ENCODE assay signal across 11 cellular contexts in the genomic region with DNA sequence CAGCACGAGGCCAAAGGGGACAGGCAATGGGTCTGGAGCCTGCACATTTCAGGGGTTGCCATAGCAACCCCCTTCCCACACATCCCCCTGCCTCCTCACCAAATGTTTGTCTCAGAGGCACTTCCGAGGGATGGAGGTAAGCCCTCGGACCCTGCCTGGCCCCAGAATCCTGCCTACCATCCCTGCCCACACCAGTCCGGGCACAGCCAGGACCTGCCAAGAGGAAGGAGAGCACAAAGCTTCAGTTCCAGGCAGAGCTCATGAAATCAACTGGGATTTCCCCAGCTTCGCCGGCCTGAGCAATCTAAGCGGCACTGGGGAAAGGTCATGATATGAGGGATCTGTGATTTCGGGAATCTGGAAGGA.
DNase-seq lines count a peak whose midpoint lies in the region; TF ChIP-seq lines count a peak whose summit lies in the region.
"Had no signal": no experiment of that assay in that cellular context is flagged by ENCODE, and none has a peak within 500 bp of the region (broad histone marks: within the 10 kb centered on the region; RNA-seq: fewer than 3 reads in every experiment).

No MANE protein-coding gene starts in this region.

- no peaks in the 10 kb centered on the region for H3K4me1 ChIP-seq in HEK293 (ENCODE audit: control insufficient read depth, insufficient read depth, low read length)

- H3K27ac ChIP-seq in HEK293 (ENCODE audit: extremely low read depth, low read depth, low read length): no peak overlapping the region
- peak overlapping the region; percentile 59 for H3K27ac ChIP-seq in angular gyrus (ENCODE audit: low read depth, low read length)

- TF ChIP-seq CTCF in HEK293 (tag by site-specific recombination; IDR thresholded peaks at IDR 0.05): no peak

- H3K4me3 ChIP-seq in HEK293 (ENCODE audit: low read depth, low read length): no peak overlapping the region

- no peaks in the 10 kb centered on the region for H3K9me3 ChIP-seq in HEK293 (ENCODE audit: control insufficient read depth, insufficient read depth, low read depth, low read length)

- intact Hi-C loops in posterior vena cava (cut with DNase I): no loop called here

- CTCF ChIA-PET in HEK293 (lab: Yijun Ruan, JAX): no interaction called here

- H3K36me3 ChIP-seq in HEK293 (ENCODE audit: control insufficient read depth in 2 of 2, insufficient read depth in 1 of 2, low read length in 2 of 2): no peaks in the 10 kb centered on the region

- DNase-seq in iPS-NIHi7 (ENCODE audit: extremely low spot score) (peak; percentile 54), posterior vena cava (ENCODE audit: low spot score) (peak; percentile 75), HT-29 (ENCODE audit: low spot score) (no peak), NCI-H524 treated with DMSO at 0.1 percent for 48 hours (lab: John Stamatoyannopoulos, UW) (no peak), NCI-H510A treated with DMSO at 0.1 percent for 48 hours (lab: John Stamatoyannopoulos, UW) (no peak)
- DNase-seq: CD8-positive, alpha-beta memory T cell; NCI-H146; NCI-H2081 treated with DMSO at 0.1 percent for 48 hours; NCI-H526 treated with DMSO at 0.1 percent for 48 hours had no signal

- POLR2A ChIA-PET in HEK293 (lab: Yijun Ruan, JAX): interaction anchor here (0.7 kb wide), 1 partner anchor 229 kb away, joined by 3 read pairs; no protein-coding TSS in a partner anchor

TF ChIP-seq in HEK293, 187 proteins besides CTCF, POLR2A, EP300 and RAD21:
- TF ChIP-seq, protein P1, sequence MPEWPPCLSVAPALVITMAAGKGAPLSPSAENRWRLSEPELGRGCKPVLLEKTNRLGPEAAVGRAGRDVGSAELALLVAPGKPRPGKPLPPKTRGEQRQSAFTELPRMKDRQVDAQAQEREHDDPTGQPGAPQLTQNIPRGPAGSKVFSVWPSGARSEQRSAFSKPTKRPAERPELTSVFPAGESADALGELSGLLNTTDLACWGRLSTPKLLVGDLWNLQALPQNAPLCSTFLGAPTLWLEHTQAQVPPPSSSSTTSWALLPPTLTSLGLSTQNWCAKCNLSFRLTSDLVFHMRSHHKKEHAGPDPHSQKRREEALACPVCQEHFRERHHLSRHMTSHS (tag by site-specific recombination; IDR thresholded peaks at IDR 0.05): no peak
- TF ChIP-seq ZFHX2 (tag by site-specific recombination; conservative IDR thresholded peaks at IDR 0.05): peak; percentile 60
- TF ChIP-seq, protein P2, sequence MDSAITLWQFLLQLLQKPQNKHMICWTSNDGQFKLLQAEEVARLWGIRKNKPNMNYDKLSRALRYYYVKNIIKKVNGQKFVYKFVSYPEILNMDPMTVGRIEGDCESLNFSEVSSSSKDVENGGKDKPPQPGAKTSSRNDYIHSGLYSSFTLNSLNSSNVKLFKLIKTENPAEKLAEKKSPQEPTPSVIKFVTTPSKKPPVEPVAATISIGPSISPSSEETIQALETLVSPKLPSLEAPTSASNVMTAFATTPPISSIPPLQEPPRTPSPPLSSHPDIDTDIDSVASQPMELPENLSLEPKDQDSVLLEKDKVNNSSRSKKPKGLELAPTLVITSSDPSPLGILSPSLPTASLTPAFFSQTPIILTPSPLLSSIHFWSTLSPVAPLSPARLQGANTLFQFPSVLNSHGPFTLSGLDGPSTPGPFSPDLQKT (IDR thresholded peaks at IDR 0.05; ENCODE audit: borderline replicate concordance, low read depth, low read length): no peak
- TF ChIP-seq EGR2 (tag by site-specific recombination; IDR thresholded peaks at IDR 0.05; ENCODE audit: low read depth): peak; percentile 76
- TF ChIP-seq ZBTB48 (tag by site-specific recombination; IDR thresholded peaks at IDR 0.05): no peak
- TF ChIP-seq ZNF391 (tag by site-specific recombination; IDR thresholded peaks at IDR 0.05; ENCODE audit: borderline replicate concordance, low read depth): no peak
- no peak for TF ChIP-seq ZNF585B (tag by site-specific recombination; IDR thresholded peaks at IDR 0.05)
- TF ChIP-seq, protein P3, sequence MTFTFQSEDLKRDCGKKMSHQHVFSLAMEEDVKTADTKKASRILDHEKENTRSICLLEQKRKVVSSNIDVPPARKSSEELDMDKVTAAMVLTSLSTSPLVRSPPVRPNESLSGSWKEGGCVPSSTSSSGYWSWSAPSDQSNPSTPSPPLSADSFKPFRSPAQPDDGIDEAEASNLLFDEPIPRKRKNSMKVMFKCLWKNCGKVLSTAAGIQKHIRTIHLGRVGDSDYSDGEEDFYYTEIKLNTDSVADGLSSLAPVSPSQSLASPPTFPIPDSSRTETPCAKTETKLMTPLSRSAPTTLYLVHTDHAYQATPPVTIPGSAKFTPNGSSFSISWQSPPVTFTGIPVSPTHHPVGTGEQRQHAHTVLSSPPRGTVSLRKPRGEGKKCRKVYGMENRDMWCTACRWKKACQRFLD (tag by site-specific recombination; IDR thresholded peaks at IDR 0.05): no peak
- no peak for TF ChIP-seq ZBTB21 (tag by site-specific recombination; IDR thresholded peaks at IDR 0.05)

Comparison
In these comparisons a context has a peak if more than half of its experiments do, and no peak if none do; other contexts are left out.
1. DNase-seq: peak in iPS-NIHi7 (single experiment) and posterior vena cava (single experiment); none in HT-29 (single experiment), NCI-H524 treated with DMSO at 0.1 percent for 48 hours (single experiment) and NCI-H510A treated with DMSO at 0.1 percent for 48 hours (single experiment).